Comparison of ENCODE assay signal across 9 cellular contexts in genomic region chrX:72540318-72540717, GRCh38. TPM values are rescaled to one million over a fixed set of nuclear protein-coding genes. Genes with fewer than 3 reads are reported as not detected.
DNase-seq lines count a peak whose midpoint lies in the region; ATAC-seq and TF ChIP-seq lines count a peak whose summit lies in the region.
"Had no signal": no experiment of that assay in that cellular context is flagged by ENCODE, and none has a peak within 500 bp of the region (broad histone marks: within the 10 kb centered on the region; RNA-seq: fewer than 3 reads in every experiment).

No MANE protein-coding gene starts in this region.

- peak; percentile 75 for ATAC-seq in left lung

- no peaks in the 10 kb centered on the region for H3K9me3 ChIP-seq in left lung
- H3K9me3 ChIP-seq: SJCRH30 had no signal

- no peak for TF ChIP-seq POLR2A in NB4 (IDR thresholded peaks at IDR 0.05; ENCODE audit: extremely low read depth, insufficient read length)

- no peaks in the 10 kb centered on the region for H3K36me3 ChIP-seq in brain microvascular endothelial cell (replicated peaks)
- H3K36me3 ChIP-seq in left lung: no peaks in the 10 kb centered on the region

- H3K27ac ChIP-seq in brain microvascular endothelial cell: no peak overlapping the region
- H3K27ac ChIP-seq in left lung: no peak overlapping the region
- H3K27ac ChIP-seq: SJCRH30 had no signal

- H3K27me3 ChIP-seq in brain microvascular endothelial cell (replicated peaks): no peaks in the 10 kb centered on the region
- no peaks in the 10 kb centered on the region for H3K27me3 ChIP-seq in left lung
- H3K27me3 ChIP-seq: SJCRH30 had no signal

- no peak overlapping the region for H3K4me3 ChIP-seq in NB4 (ENCODE audit: low read depth, low read length)
- H3K4me3 ChIP-seq in brain microvascular endothelial cell (ENCODE audit: low read depth, low read length): no peak overlapping the region
- H3K4me3 ChIP-seq in left lung: no peak overlapping the region
- H3K4me3 ChIP-seq: SJCRH30 had no signal

- no peaks in the 10 kb centered on the region for H3K4me1 ChIP-seq in left lung
- H3K4me1 ChIP-seq: SJCRH30 had no signal

- intact Hi-C loops in left lung (cut with DNase I): no loop called here

- in situ Hi-C loops in brain microvascular endothelial cell (cut with HindIII; ENCODE audit: low pct_ligation_motif_present, low sequenced_read_pairs): no loop called here

- TF ChIP-seq CTCF in NB4 (IDR thresholded peaks at IDR 0.05; ENCODE audit: low read depth, low read length) (no peak), brain microvascular endothelial cell (IDR thresholded peaks at IDR 0.05; ENCODE audit: low read depth, low read length, missing control alignments) (peak; percentile 25), left lung (IDR thresholded peaks at IDR 0.05) (peak in 1 of 2 donors; percentile 24)

- DNase-seq in COLO829 (ENCODE audit: low spot score): peak; percentile 40
- DNase-seq in NB4 (ENCODE audit: low read depth): peak; percentile 32
- no peak for DNase-seq in brain microvascular endothelial cell
- DNase-seq in left lung: no peak
- DNase-seq in activated CD8-positive, alpha-beta memory T cell treated with anti-CD3 and anti-CD28 coated beads, Interleukin-2, amount 50 U/mL, for 4 hours: no peak
- no peak for DNase-seq in stimulated activated CD4-positive, alpha-beta T cell treated with anti-CD3 and anti-CD28 coated beads, Interleukin-2, amount 100 ng/mL, for 24 hours
- no peak for DNase-seq in GF-D8 (lab: John Stamatoyannopoulos, UW)
- no peak for DNase-seq in NCI-H187 (lab: John Stamatoyannopoulos, UW)

RNA-seq across cellular contexts. Expression of gene HDAC8, which starts 32.3 kb away (rescaled TPM):
- 10 to 100 TPM; 28.7 to 33.2 TPM for total RNA-seq in left lung

Comparison
In these comparisons a context has a peak if more than half of its experiments do, and no peak if none do; other contexts are left out.
1. DNase-seq: peak in COLO829 (single experiment) and NB4 (single experiment); none in brain microvascular endothelial cell (single experiment), left lung (0 of 2), activated CD8-positive, alpha-beta memory T cell treated with anti-CD3 and anti-CD28 coated beads, Interleukin-2, amount 50 U/mL, for 4 hours (single experiment), stimulated activated CD4-positive, alpha-beta T cell treated with anti-CD3 and anti-CD28 coated beads, Interleukin-2, amount 100 ng/mL, for 24 hours (0 of 2), GF-D8 (single experiment) and NCI-H187 (0 of 2).